1 cellular context compared by ENCODE assay signal in genomic region chr7:143906895-143907294, GRCh38.
TF ChIP-seq lines count a peak whose summit lies in the region.

No MANE protein-coding gene starts in this region.

TF ChIP-seq in HepG2, 621 proteins besides CTCF, POLR2A, EP300 and RAD21 (continued from another document and continues in another):
- TF ChIP-seq TFE3 (CRISPR knock-in tag; IDR thresholded peaks at IDR 0.05) (peak; percentile 58; the same call in 1 of the 2 replicates), ZSCAN30 (CRISPR knock-in tag; IDR thresholded peaks at IDR 0.05) (no peak), FOXM1 (CRISPR knock-in tag; IDR thresholded peaks at IDR 0.05) (no peak), NR0B2 (CRISPR knock-in tag; IDR thresholded peaks at IDR 0.05) (no peak), ZNF24 (IDR thresholded peaks at IDR 0.05) (peak; percentile 55; the same call in 1 of the 2 replicates), PHF21A (CRISPR knock-in tag; IDR thresholded peaks at IDR 0.05) (no peak; the same call in 1 of the 2 replicates), REPIN1 (CRISPR knock-in tag; IDR thresholded peaks at IDR 0.05; ENCODE audit: borderline replicate concordance, low read depth) (peak; percentile 76), BCL3 (CRISPR knock-in tag; IDR thresholded peaks at IDR 0.05) (no peak), PRDM4 (CRISPR knock-in tag; IDR thresholded peaks at IDR 0.05; ENCODE audit: borderline replicate concordance) (no peak), KDM5B (CRISPR knock-in tag; IDR thresholded peaks at IDR 0.05; ENCODE audit: borderline replicate concordance) (no peak), ZNF788 (CRISPR knock-in tag; IDR thresholded peaks at IDR 0.05; ENCODE audit: borderline replicate concordance) (peak; percentile 82; the same call in 1 of the 2 replicates), ZNF879 (CRISPR knock-in tag; IDR thresholded peaks at IDR 0.05) (no peak), GABPA (IDR thresholded peaks at IDR 0.05; ENCODE audit: low read depth, low read length) (no peak), GABPA (CRISPR knock-in tag; IDR thresholded peaks at IDR 0.05; ENCODE audit: low read depth) (peak; percentile 48; the same call in 1 of the 2 replicates), ZNF609 (CRISPR knock-in tag; IDR thresholded peaks at IDR 0.05; ENCODE audit: borderline replicate concordance) (peak; percentile 89), RFX1 (IDR thresholded peaks at IDR 0.05) (no peak), HNF4G (IDR thresholded peaks at IDR 0.05; ENCODE audit: borderline replicate concordance, low read depth, low read length) (peak; percentile 79), HNF4G (CRISPR knock-in tag; IDR thresholded peaks at IDR 0.05; ENCODE audit: borderline replicate concordance, low read depth) (peak; percentile 75; the same call in 1 of the 2 replicates), HNRNPH1 (optimal IDR thresholded peaks at IDR 0.05; ENCODE audit: low read depth, low read length) (no peak), ZNF414 (CRISPR knock-in tag; IDR thresholded peaks at IDR 0.05) (0 out of 2 replicates have a peak, but pooled peaks have one; percentile 35), ZNF563 (CRISPR knock-in tag; IDR thresholded peaks at IDR 0.05) (no peak), MYNN (CRISPR knock-in tag; IDR thresholded peaks at IDR 0.05; ENCODE audit: low read depth) (no peak)
- TF ChIP-seq, protein P1, sequence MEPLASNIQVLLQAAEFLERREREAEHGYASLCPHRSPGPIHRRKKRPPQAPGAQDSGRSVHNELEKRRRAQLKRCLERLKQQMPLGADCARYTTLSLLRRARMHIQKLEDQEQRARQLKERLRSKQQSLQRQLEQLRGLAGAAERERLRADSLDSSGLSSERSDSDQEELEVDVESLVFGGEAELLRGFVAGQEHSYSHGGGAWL (CRISPR knock-in tag; IDR thresholded peaks at IDR 0.05), result no peak
- TF ChIP-seq, protein P2, sequence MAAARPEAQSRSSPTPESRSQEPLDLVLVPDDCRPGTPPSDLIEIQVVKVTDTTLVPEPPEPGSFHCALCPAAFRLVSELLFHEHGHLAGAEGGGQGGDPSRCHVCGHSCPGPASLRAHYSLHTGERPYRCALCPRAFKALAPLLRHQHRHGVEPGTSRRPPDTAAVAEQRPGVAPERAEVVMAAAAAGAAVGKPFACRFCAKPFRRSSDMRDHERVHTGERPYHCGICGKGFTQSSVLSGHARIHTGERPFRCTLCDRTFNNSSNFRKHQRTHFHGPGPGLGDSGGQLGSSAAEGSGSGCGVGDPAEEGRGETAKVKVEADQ (CRISPR knock-in tag; IDR thresholded peaks at IDR 0.05; ENCODE audit: borderline replicate concordance), result no peak
- TF ChIP-seq, protein P3, sequence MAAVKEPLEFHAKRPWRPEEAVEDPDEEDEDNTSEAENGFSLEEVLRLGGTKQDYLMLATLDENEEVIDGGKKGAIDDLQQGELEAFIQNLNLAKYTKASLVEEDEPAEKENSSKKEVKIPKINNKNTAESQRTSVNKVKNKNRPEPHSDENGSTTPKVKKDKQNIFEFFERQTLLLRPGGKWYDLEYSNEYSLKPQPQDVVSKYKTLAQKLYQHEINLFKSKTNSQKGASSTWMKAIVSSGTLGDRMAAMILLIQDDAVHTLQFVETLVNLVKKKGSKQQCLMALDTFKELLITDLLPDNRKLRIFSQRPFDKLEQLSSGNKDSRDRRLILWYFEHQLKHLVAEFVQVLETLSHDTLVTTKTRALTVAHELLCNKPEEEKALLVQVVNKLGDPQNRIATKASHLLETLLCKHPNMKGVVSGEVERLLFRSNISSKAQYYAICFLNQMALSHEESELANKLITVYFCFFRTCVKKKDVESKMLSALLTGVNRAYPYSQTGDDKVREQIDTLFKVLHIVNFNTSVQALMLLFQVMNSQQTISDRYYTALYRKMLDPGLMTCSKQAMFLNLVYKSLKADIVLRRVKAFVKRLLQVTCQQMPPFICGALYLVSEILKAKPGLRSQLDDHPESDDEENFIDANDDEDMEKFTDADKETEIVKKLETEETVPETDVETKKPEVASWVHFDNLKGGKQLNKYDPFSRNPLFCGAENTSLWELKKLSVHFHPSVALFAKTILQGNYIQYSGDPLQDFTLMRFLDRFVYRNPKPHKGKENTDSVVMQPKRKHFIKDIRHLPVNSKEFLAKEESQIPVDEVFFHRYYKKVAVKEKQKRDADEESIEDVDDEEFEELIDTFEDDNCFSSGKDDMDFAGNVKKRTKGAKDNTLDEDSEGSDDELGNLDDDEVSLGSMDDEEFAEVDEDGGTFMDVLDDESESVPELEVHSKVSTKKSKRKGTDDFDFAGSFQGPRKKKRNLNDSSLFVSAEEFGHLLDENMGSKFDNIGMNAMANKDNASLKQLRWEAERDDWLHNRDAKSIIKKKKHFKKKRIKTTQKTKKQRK (IDR thresholded peaks at IDR 0.05; ENCODE audit: low read length), result no peak
- TF ChIP-seq, protein P4, sequence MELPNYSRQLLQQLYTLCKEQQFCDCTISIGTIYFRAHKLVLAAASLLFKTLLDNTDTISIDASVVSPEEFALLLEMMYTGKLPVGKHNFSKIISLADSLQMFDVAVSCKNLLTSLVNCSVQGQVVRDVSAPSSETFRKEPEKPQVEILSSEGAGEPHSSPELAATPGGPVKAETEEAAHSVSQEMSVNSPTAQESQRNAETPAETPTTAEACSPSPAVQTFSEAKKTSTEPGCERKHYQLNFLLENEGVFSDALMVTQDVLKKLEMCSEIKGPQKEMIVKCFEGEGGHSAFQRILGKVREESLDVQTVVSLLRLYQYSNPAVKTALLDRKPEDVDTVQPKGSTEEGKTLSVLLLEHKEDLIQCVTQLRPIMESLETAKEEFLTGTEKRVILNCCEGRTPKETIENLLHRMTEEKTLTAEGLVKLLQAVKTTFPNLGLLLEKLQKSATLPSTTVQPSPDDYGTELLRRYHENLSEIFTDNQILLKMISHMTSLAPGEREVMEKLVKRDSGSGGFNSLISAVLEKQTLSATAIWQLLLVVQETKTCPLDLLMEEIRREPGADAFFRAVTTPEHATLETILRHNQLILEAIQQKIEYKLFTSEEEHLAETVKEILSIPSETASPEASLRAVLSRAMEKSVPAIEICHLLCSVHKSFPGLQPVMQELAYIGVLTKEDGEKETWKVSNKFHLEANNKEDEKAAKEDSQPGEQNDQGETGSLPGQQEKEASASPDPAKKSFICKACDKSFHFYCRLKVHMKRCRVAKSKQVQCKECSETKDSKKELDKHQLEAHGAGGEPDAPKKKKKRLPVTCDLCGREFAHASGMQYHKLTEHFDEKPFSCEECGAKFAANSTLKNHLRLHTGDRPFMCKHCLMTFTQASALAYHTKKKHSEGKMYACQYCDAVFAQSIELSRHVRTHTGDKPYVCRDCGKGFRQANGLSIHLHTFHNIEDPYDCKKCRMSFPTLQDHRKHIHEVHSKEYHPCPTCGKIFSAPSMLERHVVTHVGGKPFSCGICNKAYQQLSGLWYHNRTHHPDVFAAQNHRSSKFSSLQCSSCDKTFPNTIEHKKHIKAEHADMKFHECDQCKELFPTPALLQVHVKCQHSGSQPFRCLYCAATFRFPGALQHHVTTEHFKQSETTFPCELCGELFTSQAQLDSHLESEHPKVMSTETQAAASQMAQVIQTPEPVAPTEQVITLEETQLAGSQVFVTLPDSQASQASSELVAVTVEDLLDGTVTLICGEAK (IDR thresholded peaks at IDR 0.05), result no peak
- TF ChIP-seq, protein P4 (CRISPR knock-in tag; IDR thresholded peaks at IDR 0.05), result no peak
